In genomic region chr19:52748336-52748950, GRCh38 we compare ENCODE assay signal across 9 cellular contexts. TPM values are rescaled to one million over a fixed set of nuclear protein-coding genes. Genes with fewer than 3 reads are reported as not detected.
DNase-seq lines count a peak whose midpoint lies in the region; ATAC-seq and TF ChIP-seq lines count a peak whose summit lies in the region.
"Had no signal": no experiment of that assay in that cellular context is flagged by ENCODE, and none has a peak within 500 bp of the region (broad histone marks: within the 10 kb centered on the region; RNA-seq: fewer than 3 reads in every experiment).

No MANE protein-coding gene starts in this region.

- peaks cover 3% of the 10 kb centered on the region for H3K36me3 Mint-ChIP-seq in activated CD4-positive, alpha-beta T cell treated with anti-CD3 and anti-CD28 coated beads, Interleukin-2, amount 10 ng/mL, durations not matched to agents 7 days and 5 days (ENCODE audit: low read depth)
- H3K36me3 Mint-ChIP-seq in activated CD4-positive, alpha-beta memory T cell treated with anti-CD3 and anti-CD28 coated beads for 36 hours = no peaks in the 10 kb centered on the region
- H3K36me3 Mint-ChIP-seq: T-cell had no signal

- no peaks in the 10 kb centered on the region for H3K27me3 ChIP-seq in PC-3 (ENCODE audit: low read length)

- H3K9ac ChIP-seq in PC-3 (ENCODE audit: low read length) = no peak overlapping the region

- no peaks in the 10 kb centered on the region for H3K4me1 ChIP-seq in PC-3 (ENCODE audit: insufficient read depth, low read length)

- H3K4me1 Mint-ChIP-seq in activated CD4-positive, alpha-beta T cell treated with anti-CD3 and anti-CD28 coated beads, Interleukin-2, amount 10 ng/mL, durations not matched to agents 7 days and 5 days = peaks cover 6% of the 10 kb centered on the region
- H3K4me1 Mint-ChIP-seq in activated CD4-positive, alpha-beta memory T cell treated with anti-CD3 and anti-CD28 coated beads for 36 hours (ENCODE audit: low read depth) = peaks cover 3% of the 10 kb centered on the region

- intact Hi-C loops in PC-3 (cut with micrococcal nuclease) = loop anchor here (1.0 kb wide), 3 partner anchors 110 to 500 kb away; partner anchors contain the start of genes ZNF808 and ZNF83
- intact Hi-C loops in activated CD4-positive, alpha-beta memory T cell treated with anti-CD3 and anti-CD28 coated beads for 36 hours (cut with micrococcal nuclease) = loop anchor here (2.0 to 5.0 kb wide), 2 partner anchors 406 to 501 kb away; no protein-coding TSS in a partner anchor

- TF ChIP-seq CTCF in PC-3 (conservative IDR thresholded peaks at IDR 0.05; ENCODE audit: low read depth, low read length) = peak; percentile 73
- TF ChIP-seq CTCF in foreskin fibroblast (IDR thresholded peaks at IDR 0.05; ENCODE audit: low read depth, low read length) = peak; percentile 27

- H4K20me1 ChIP-seq in PC-3 (ENCODE audit: low read length) = no peaks in the 10 kb centered on the region

- CTCF ChIA-PET in PC-3 (lab: Charles Lee) = no interaction called here
- CTCF ChIA-PET in activated CD4-positive, alpha-beta T cell treated with anti-CD3 and anti-CD28 coated beads, Interleukin-2, amount 10 ng/mL, durations not matched to agents 7 days and 5 days (lab: Charles Lee) = no interaction called here
- CTCF ChIA-PET in activated CD4-positive, alpha-beta memory T cell treated with anti-CD3 and anti-CD28 coated beads for 36 hours (lab: Charles Lee) = no interaction called here

- no peak overlapping the region for H3K4me3 Mint-ChIP-seq in activated CD4-positive, alpha-beta T cell treated with anti-CD3 and anti-CD28 coated beads, Interleukin-2, amount 10 ng/mL, durations not matched to agents 7 days and 5 days
- no peak overlapping the region for H3K4me3 Mint-ChIP-seq in activated CD4-positive, alpha-beta memory T cell treated with anti-CD3 and anti-CD28 coated beads for 36 hours
- H3K4me3 Mint-ChIP-seq: T-cell had no signal

- ATAC-seq in PC-3 (peak; percentile 62), GM21723 (IDR thresholded peaks at IDR 0.05; ENCODE audit: unreplicated experiment) (no peak)

- H3K9me3 ChIP-seq in PC-3 (ENCODE audit: low read length) = no peaks in the 10 kb centered on the region

- 0 out of 2 replicates have a peak overlapping the region, but pooled peaks have one; percentile 52 for H2AFZ ChIP-seq in PC-3 (ENCODE audit: low read length)

- BruUV-seq in PC-3 (replicated peaks; lab: Mats Ljungman, UMichigan) = no TSS peak

- H3K9me2 ChIP-seq in PC-3 (replicated peaks; ENCODE audit: low read length) = no peaks in the 10 kb centered on the region

- H3K9me3 Mint-ChIP-seq in activated CD4-positive, alpha-beta T cell treated with anti-CD3 and anti-CD28 coated beads, Interleukin-2, amount 10 ng/mL, durations not matched to agents 7 days and 5 days = peaks cover 20% of the 10 kb centered on the region
- no peaks in the 10 kb centered on the region for H3K9me3 Mint-ChIP-seq in activated CD4-positive, alpha-beta memory T cell treated with anti-CD3 and anti-CD28 coated beads for 36 hours

- no peaks in the 10 kb centered on the region for H3K79me2 ChIP-seq in PC-3 (ENCODE audit: low read length)

- H3K27ac ChIP-seq in PC-3 (ENCODE audit: low read length) = no peak overlapping the region

- peak; percentile 2 to 59 (median 50) for DNase-seq in NCI-H1417 (lab: John Stamatoyannopoulos, UW)
- DNase-seq in NCI-H1417 treated with DMSO at 0.1 percent for 48 hours (lab: John Stamatoyannopoulos, UW) = no peak
- peak; percentile 67 for DNase-seq in PC-3
- peak; percentile 20 to 56 for DNase-seq in foreskin fibroblast
- peak; percentile 51 for DNase-seq in putamen (ENCODE audit: low spot score)
- no peak for DNase-seq in activated CD4-positive, alpha-beta T cell treated with anti-CD3 and anti-CD28 coated beads, Interleukin-2, amount 10 ng/mL, durations not matched to agents 7 days and 5 days
- no peak for DNase-seq in activated CD4-positive, alpha-beta memory T cell treated with anti-CD3 and anti-CD28 coated beads for 36 hours

- H3K27ac Mint-ChIP-seq in activated CD4-positive, alpha-beta T cell treated with anti-CD3 and anti-CD28 coated beads, Interleukin-2, amount 10 ng/mL, durations not matched to agents 7 days and 5 days = no peak overlapping the region
- H3K27ac Mint-ChIP-seq in activated CD4-positive, alpha-beta memory T cell treated with anti-CD3 and anti-CD28 coated beads for 36 hours = no peak overlapping the region
- H3K27ac Mint-ChIP-seq: T-cell had no signal

- POLR2A ChIA-PET in PC-3 (lab: Charles Lee; ENCODE audit: unreplicated experiment) = no interaction called here
- POLR2A ChIA-PET in activated CD4-positive, alpha-beta T cell treated with anti-CD3 and anti-CD28 coated beads, Interleukin-2, amount 10 ng/mL, durations not matched to agents 7 days and 5 days (lab: Charles Lee) = no interaction called here
- POLR2A ChIA-PET in activated CD4-positive, alpha-beta memory T cell treated with anti-CD3 and anti-CD28 coated beads for 36 hours (lab: Charles Lee) = no interaction called here

- no peaks in the 10 kb centered on the region for H3K36me3 ChIP-seq in PC-3 (ENCODE audit: low read depth, low read length)

- H3F3A ChIP-seq in PC-3 (ENCODE audit: low read length, unreplicated experiment) = no peaks in the 10 kb centered on the region

- H3K4me2 ChIP-seq in PC-3 (ENCODE audit: low read length) = peak overlapping the region; percentile 46

- H3K4me3 ChIP-seq in PC-3 (ENCODE audit: low read length) (no peak overlapping the region), foreskin fibroblast (ENCODE audit: low read depth in 1 of 2, low read length in 2 of 2) (no peak overlapping the region)

- no peaks in the 10 kb centered on the region for H3K27me3 Mint-ChIP-seq in activated CD4-positive, alpha-beta T cell treated with anti-CD3 and anti-CD28 coated beads, Interleukin-2, amount 10 ng/mL, durations not matched to agents 7 days and 5 days
- no peaks in the 10 kb centered on the region for H3K27me3 Mint-ChIP-seq in activated CD4-positive, alpha-beta memory T cell treated with anti-CD3 and anti-CD28 coated beads for 36 hours
- H3K27me3 Mint-ChIP-seq: T-cell had no signal

RNA-seq across cellular contexts. Expression of gene ZNF611, which starts 13.6 kb away (rescaled TPM):
- 8.4 and 12.7 TPM in 2 replicates for total RNA-seq in PC-3 (2014; rRNA removed)
- total RNA-seq in activated CD4-positive, alpha-beta T cell treated with anti-CD3 and anti-CD28 coated beads, Interleukin-2, amount 10 ng/mL, durations not matched to agents 7 days and 5 days = 10 to 100 TPM; 30.2 to 34.9 TPM
- 10 to 100 TPM; 17.9 to 20.3 TPM for total RNA-seq in activated CD4-positive, alpha-beta memory T cell treated with anti-CD3 and anti-CD28 coated beads for 36 hours

RNA-seq across cellular contexts. Expression of gene ZNF600, which starts 38.1 kb away (rescaled TPM):
- total RNA-seq in PC-3 (2014; rRNA removed) = 5.4 and 8.6 TPM in 2 replicates
- 10 to 100 TPM; 17.5 to 20.8 TPM for total RNA-seq in activated CD4-positive, alpha-beta T cell treated with anti-CD3 and anti-CD28 coated beads, Interleukin-2, amount 10 ng/mL, durations not matched to agents 7 days and 5 days
- total RNA-seq in activated CD4-positive, alpha-beta memory T cell treated with anti-CD3 and anti-CD28 coated beads for 36 hours = 10 to 100 TPM; 11.1 to 13.4 TPM

Comparison
In these comparisons a context has a peak if more than half of its experiments do, and no peak if none do; other contexts are left out.
1. DNase-seq: peak in NCI-H1417 (3 of 3), PC-3 (single experiment), foreskin fibroblast (2 of 2) and putamen (single experiment); none in NCI-H1417 treated with DMSO at 0.1 percent for 48 hours (single experiment), activated CD4-positive, alpha-beta T cell treated with anti-CD3 and anti-CD28 coated beads, Interleukin-2, amount 10 ng/mL, durations not matched to agents 7 days and 5 days (single experiment) and activated CD4-positive, alpha-beta memory T cell treated with anti-CD3 and anti-CD28 coated beads for 36 hours (single experiment).